In the genomic region with DNA sequence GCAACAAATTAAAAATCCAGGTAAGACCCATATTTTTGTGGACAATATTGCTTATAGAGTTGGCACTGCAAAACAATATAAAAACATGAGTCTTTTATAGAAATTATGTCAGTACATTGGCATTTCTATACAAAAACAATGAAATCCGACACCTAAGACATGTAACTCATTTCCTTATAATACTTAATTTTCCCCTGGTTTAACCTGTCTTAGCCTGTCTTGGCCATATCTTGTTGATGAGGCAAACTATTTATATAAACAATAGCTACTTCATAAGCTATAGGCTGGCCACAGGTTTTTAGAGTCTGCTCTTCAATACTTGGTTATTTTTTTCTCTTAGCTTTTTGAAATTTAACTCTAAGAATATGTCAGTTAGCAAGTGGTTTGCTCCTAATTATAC, we compare ENCODE assay signal across 24 cellular contexts. TPM values are rescaled to one million over a fixed set of nuclear protein-coding genes. Genes with fewer than 3 reads are reported as not detected.
A peak's percentile ranks its signal among the peaks of the same experiment; 100 is the strongest.
DNase-seq lines count a peak whose midpoint lies in the region; ATAC-seq and TF ChIP-seq lines count a peak whose summit lies in the region.
"Had no signal": no experiment of that assay in that cellular context is flagged by ENCODE, and none has a peak within 500 bp of the region (broad histone marks: within the 10 kb centered on the region; RNA-seq: fewer than 3 reads in every experiment).

No MANE protein-coding gene starts in this region.

- intact Hi-C loops in mammary epithelial cell (cut with micrococcal nuclease) (no loop called here), natural killer cell (cut with micrococcal nuclease) (no loop called here)

- dilution Hi-C loops in mammary epithelial cell (cut with HindIII; ENCODE audit: low sequenced_read_pairs), result no loop called here

- no peaks in the 10 kb centered on the region for H3K4me1 Mint-ChIP-seq in natural killer cell
- no peaks in the 10 kb centered on the region for H3K4me1 Mint-ChIP-seq in activated CD4-positive, alpha-beta T cell treated with anti-CD3 and anti-CD28 coated beads, Interleukin-2, amount 10 ng/mL, durations not matched to agents 7 days and 5 days

- POLR2A ChIA-PET in activated CD4-positive, alpha-beta T cell treated with anti-CD3 and anti-CD28 coated beads, Interleukin-2, amount 10 ng/mL, durations not matched to agents 7 days and 5 days (lab: Charles Lee), result no interaction called here

- peaks cover 6% of the 10 kb centered on the region for H3K36me3 Mint-ChIP-seq in natural killer cell
- H3K36me3 Mint-ChIP-seq in activated CD4-positive, alpha-beta T cell treated with anti-CD3 and anti-CD28 coated beads, Interleukin-2, amount 10 ng/mL, durations not matched to agents 7 days and 5 days (ENCODE audit: low read depth), result no peaks in the 10 kb centered on the region

- no peak for ATAC-seq in natural killer cell

- TF ChIP-seq CTCF in LNCaP clone FGC (IDR thresholded peaks at IDR 0.05; ENCODE audit: control insufficient read depth, extremely low read depth, insufficient read depth) (no peak), mammary epithelial cell (conservative IDR thresholded peaks at IDR 0.05 in 1 of 2, IDR thresholded peaks at IDR 0.05 in 1 of 2; ENCODE audit: extremely low read depth in 1 of 2, insufficient read depth in 1 of 2, low read depth in 1 of 2, low read length in 2 of 2) (no peak), natural killer cell (IDR thresholded peaks at IDR 0.05) (no peak)

- no peak overlapping the region for H3K4me3 Mint-ChIP-seq in natural killer cell
- no peak overlapping the region for H3K4me3 Mint-ChIP-seq in activated CD4-positive, alpha-beta T cell treated with anti-CD3 and anti-CD28 coated beads, Interleukin-2, amount 10 ng/mL, durations not matched to agents 7 days and 5 days
- H3K4me3 Mint-ChIP-seq: CD4-positive, alpha-beta T cell had no signal

- H3K4me2 ChIP-seq in mammary epithelial cell (ENCODE audit: insufficient read depth, low read depth, low read length), result peak overlapping the region; percentile 64
- H3K4me2 ChIP-seq: BLaER1, PC-9 had no signal

- no peaks in the 10 kb centered on the region for H3K4me1 ChIP-seq in mammary epithelial cell (ENCODE audit: insufficient read depth, low read length)
- H3K4me1 ChIP-seq: BLaER1 had no signal

- DNase-seq in DMS53 treated with DMSO at 0.1 percent for 48 hours (lab: John Stamatoyannopoulos, UW; ENCODE audit: unreplicated experiment), result peak; percentile 9
- DNase-seq in LNCaP clone FGC (ENCODE audit: low read depth), result peak; percentile 10
- peak; percentile 80 for DNase-seq in mammary epithelial cell
- peak; percentile 7 for DNase-seq in iris pigment epithelial cell (ENCODE audit: low read depth)
- no peak for DNase-seq in natural killer cell
- no peak for DNase-seq in mesenteric fat pad (ENCODE audit: low spot score)
- DNase-seq in activated CD4-positive, alpha-beta T cell treated with anti-CD3 and anti-CD28 coated beads, Interleukin-2, amount 10 ng/mL, durations not matched to agents 7 days and 5 days, result no peak
- DNase-seq: CD4-positive, alpha-beta T cell; GM23248; H7; IMR-90; KG1; NCI-H1092; NCI-H1417 treated with DMSO at 0.1 percent for 48 hours; NCI-H187; NCI-H2081 treated with DMSO at 0.1 percent for 48 hours; NCI-H524; NCI-H82; NK-92 treated with Interleukin-12 subunit alpha and Interleukin-12 subunit beta, amount 100 ng/mL, for 24 hours; SHP77 had no signal

- no peaks in the 10 kb centered on the region for H3K79me2 ChIP-seq in mammary epithelial cell (ENCODE audit: insufficient read depth, low read length)

- no peak overlapping the region for H2AFZ ChIP-seq in mammary epithelial cell (ENCODE audit: low read depth, low read length)
- H2AFZ ChIP-seq: GM23248, PC-9 had no signal

- H3K27ac ChIP-seq in mammary epithelial cell (ENCODE audit: insufficient read depth, low read depth, low read length), result peak overlapping the region; percentile 64
- H3K27ac ChIP-seq: BLaER1, GM23248, PC-9 had no signal

- no peak overlapping the region for H3K27ac Mint-ChIP-seq in natural killer cell
- no peak overlapping the region for H3K27ac Mint-ChIP-seq in activated CD4-positive, alpha-beta T cell treated with anti-CD3 and anti-CD28 coated beads, Interleukin-2, amount 10 ng/mL, durations not matched to agents 7 days and 5 days
- H3K27ac Mint-ChIP-seq: CD4-positive, alpha-beta T cell had no signal

- H3K27me3 ChIP-seq in mammary epithelial cell (ENCODE audit: insufficient read depth, low read length), result no peaks in the 10 kb centered on the region
- H3K27me3 ChIP-seq: BLaER1 had no signal

- no peak overlapping the region for H3K4me3 ChIP-seq in LNCaP clone FGC (ENCODE audit: low read depth, low read length)
- peak overlapping the region in 1 of 3 experiments; percentile 22 for H3K4me3 ChIP-seq in mammary epithelial cell (replicated peaks in 1 of 3; ENCODE audit: insufficient read depth in 1 of 3, low read depth in 2 of 3, low read length in 3 of 3)
- H3K4me3 ChIP-seq: BLaER1, GM23248, PC-9 had no signal

- H4K20me1 ChIP-seq in mammary epithelial cell (ENCODE audit: insufficient read depth, low read length), result no peaks in the 10 kb centered on the region
- H4K20me1 ChIP-seq: BLaER1 had no signal

- peaks cover 9 to 11% of the 10 kb centered on the region in 2 donors for H3K9me3 Mint-ChIP-seq in natural killer cell
- peaks cover 3% of the 10 kb centered on the region for H3K9me3 Mint-ChIP-seq in activated CD4-positive, alpha-beta T cell treated with anti-CD3 and anti-CD28 coated beads, Interleukin-2, amount 10 ng/mL, durations not matched to agents 7 days and 5 days

- no peaks in the 10 kb centered on the region for H3K9me3 ChIP-seq in mammary epithelial cell (replicated peaks; ENCODE audit: insufficient read depth, low read length)

- no peaks in the 10 kb centered on the region for H3K27me3 Mint-ChIP-seq in natural killer cell (ENCODE audit: low read depth in 2 of 2)
- H3K27me3 Mint-ChIP-seq in activated CD4-positive, alpha-beta T cell treated with anti-CD3 and anti-CD28 coated beads, Interleukin-2, amount 10 ng/mL, durations not matched to agents 7 days and 5 days, result no peaks in the 10 kb centered on the region
- H3K27me3 Mint-ChIP-seq: CD4-positive, alpha-beta T cell had no signal

- WGBS in mammary epithelial cell (ENCODE audit: low coverage, missing lambda C conversion rate), result 0% methylated on average over 1 of the region's 1 CpG

- no TSS peak for BruUV-seq in mammary epithelial cell (replicated peaks; lab: Mats Ljungman, UMichigan)

- no peak overlapping the region for H3K9ac ChIP-seq in mammary epithelial cell (ENCODE audit: insufficient read depth, low read length)
- H3K9ac ChIP-seq: BLaER1, GM23248 had no signal

- CTCF ChIA-PET in mammary epithelial cell (lab: Charles Lee; ENCODE audit: low non-redundant PET), result no interaction called here
- CTCF ChIA-PET in activated CD4-positive, alpha-beta T cell treated with anti-CD3 and anti-CD28 coated beads, Interleukin-2, amount 10 ng/mL, durations not matched to agents 7 days and 5 days (lab: Charles Lee), result no interaction called here

- no peaks in the 10 kb centered on the region for H3K36me3 ChIP-seq in mammary epithelial cell (ENCODE audit: insufficient read depth, low read length)
- H3K36me3 ChIP-seq: BLaER1 had no signal

- in situ Hi-C loops in mammary epithelial cell (cut with MboI; ENCODE audit: low sequenced_read_pairs in 2 of 2), result no loop called here

RNA-seq across cellular contexts. Expression of gene IZUMO3, which starts 44.7 kb away (rescaled TPM):
- not detected for total RNA-seq in mammary epithelial cell
- polyA plus RNA-seq in mammary epithelial cell, result not detected
- polyA minus RNA-seq in mammary epithelial cell, result not detected
- total RNA-seq in natural killer cell, result not detected
- total RNA-seq in mesenteric fat pad, result not detected
- not detected for total RNA-seq in activated CD4-positive, alpha-beta T cell treated with anti-CD3 and anti-CD28 coated beads, Interleukin-2, amount 10 ng/mL, durations not matched to agents 7 days and 5 days
- total RNA-seq: CD4-positive, alpha-beta T cell; GM23248; H7; IMR-90; PC-9; RPMI7951 had no signal
- polyA plus RNA-seq: AG04450, GM23248, IMR-90 had no signal

Comparison
In these comparisons a context has a peak if more than half of its experiments do, and no peak if none do; other contexts are left out.
1. DNase-seq: peak in DMS53 treated with DMSO at 0.1 percent for 48 hours (single experiment), LNCaP clone FGC (single experiment), mammary epithelial cell (single experiment) and iris pigment epithelial cell (single experiment); none in natural killer cell (single experiment), mesenteric fat pad (single experiment) and activated CD4-positive, alpha-beta T cell treated with anti-CD3 and anti-CD28 coated beads, Interleukin-2, amount 10 ng/mL, durations not matched to agents 7 days and 5 days (single experiment).